Comparison of ENCODE assay signal across 26 cellular contexts in the genomic region with DNA sequence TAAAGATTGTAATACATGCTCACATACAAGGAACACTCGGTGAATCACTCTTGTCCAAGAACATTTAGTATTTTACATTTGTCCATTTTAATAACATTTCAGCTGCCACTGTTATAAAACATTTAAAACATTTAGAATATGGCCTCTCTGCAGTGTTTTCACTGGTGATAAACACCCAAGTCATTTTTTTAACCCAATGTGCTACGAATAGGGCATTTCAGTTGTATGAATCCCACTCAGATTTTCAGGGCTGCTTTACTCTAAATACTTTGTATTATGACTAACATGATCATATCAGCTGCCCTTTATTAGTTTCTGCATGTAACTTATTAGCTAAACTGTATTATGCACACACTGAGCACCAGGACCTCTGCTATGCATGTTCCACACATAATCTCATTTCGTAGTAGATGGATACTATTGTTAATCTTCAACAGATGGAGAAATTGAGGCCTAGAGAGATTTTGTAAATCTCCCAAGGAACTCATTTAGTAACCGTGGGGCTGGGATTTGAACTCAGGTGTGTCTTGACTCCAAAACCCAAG.
"Had no signal": no experiment of that assay in that cellular context is flagged by ENCODE, and none has a peak within 500 bp of the region (broad histone marks: within the 10 kb centered on the region; RNA-seq: fewer than 3 reads in every experiment).

No MANE protein-coding gene starts in this region.

- H3K9me3 ChIP-seq: testis, transverse colon had no signal

- H3K4me3 ChIP-seq: testis, transverse colon had no signal

- H3K27me3 Mint-ChIP-seq: activated CD4-positive, alpha-beta memory T cell treated with anti-CD3 and anti-CD28 coated beads, Interleukin-2, amount 10 ng/mL, durations not matched to agents 7 days and 5 days; activated CD4-positive, alpha-beta T cell treated with anti-CD3 and anti-CD28 coated beads, Interleukin-2, amount 10 ng/mL, durations not matched to agents 7 days and 5 days; activated naive CD4-positive, alpha-beta T cell treated with anti-CD3 and anti-CD28 coated beads, Interleukin-2, amount 10 ng/mL, durations not matched to agents 7 days and 5 days; activated naive CD8-positive, alpha-beta T cell treated with anti-CD3 and anti-CD28 coated beads, Interleukin-2, amount 10 ng/mL, durations not matched to agents 7 days and 5 days; activated T-cell treated with anti-CD3 and anti-CD28 coated beads, Interleukin-2, amount 50 U/mL, for 24 hours; central memory CD8-positive, alpha-beta T cell; memory B cell had no signal

- H3K36me3 ChIP-seq: transverse colon had no signal

- DNase-seq: activated CD4-positive, alpha-beta memory T cell treated with anti-CD3 and anti-CD28 coated beads, Interleukin-2, amount 10 ng/mL, durations not matched to agents 7 days and 5 days; activated CD4-positive, alpha-beta T cell treated with anti-CD3 and anti-CD28 coated beads for 1 hour; activated CD4-positive, alpha-beta T cell treated with anti-CD3 and anti-CD28 coated beads, Interleukin-2, amount 10 ng/mL, durations not matched to agents 7 days and 5 days; activated CD8-positive, alpha-beta memory T cell treated with anti-CD3 and anti-CD28 coated beads, Interleukin-2, amount 50 U/mL, for 48 hours; activated gamma-delta T cell; activated naive CD4-positive, alpha-beta T cell treated with anti-CD3 and anti-CD28 coated beads, Interleukin-2, amount 10 ng/mL, durations not matched to agents 7 days and 5 days; activated naive CD8-positive, alpha-beta T cell treated with anti-CD3 and anti-CD28 coated beads, Interleukin-2, amount 10 ng/mL, durations not matched to agents 7 days and 5 days; activated T-cell treated with anti-CD3 and anti-CD28 coated beads, Interleukin-2, amount 50 U/mL, for 24 hours; amniotic stem cell; effector CD8-positive, alpha-beta T cell; glutamatergic neuron; kidney; midbrain; naive thymus-derived CD4-positive, alpha-beta T cell; nucleus accumbens; right cardiac atrium; stimulated activated CD4-positive, alpha-beta T cell treated with anti-CD3 and anti-CD28 coated beads, Interleukin-2, amount 100 ng/mL, for 48 hours; stimulated activated naive CD8-positive, alpha-beta T cell treated with anti-CD3 and anti-CD28 coated beads, Interleukin-15, Interleukin-2, amounts not matched to agents 100 U/mL and 50 U/mL, for 24 hours; T-helper 9 cell; testis; transverse colon had no signal

- H3K9me3 Mint-ChIP-seq: activated CD4-positive, alpha-beta memory T cell treated with anti-CD3 and anti-CD28 coated beads, Interleukin-2, amount 10 ng/mL, durations not matched to agents 7 days and 5 days; activated CD4-positive, alpha-beta T cell treated with anti-CD3 and anti-CD28 coated beads, Interleukin-2, amount 10 ng/mL, durations not matched to agents 7 days and 5 days; activated naive CD4-positive, alpha-beta T cell treated with anti-CD3 and anti-CD28 coated beads, Interleukin-2, amount 10 ng/mL, durations not matched to agents 7 days and 5 days; activated naive CD8-positive, alpha-beta T cell treated with anti-CD3 and anti-CD28 coated beads, Interleukin-2, amount 10 ng/mL, durations not matched to agents 7 days and 5 days; activated T-cell treated with anti-CD3 and anti-CD28 coated beads, Interleukin-2, amount 50 U/mL, for 24 hours; central memory CD8-positive, alpha-beta T cell; memory B cell; neural crest cell; WTC11 had no signal

- H3K27ac ChIP-seq: epithelial cell of prostate, testis, transverse colon had no signal

- H3K4me3 Mint-ChIP-seq: activated CD4-positive, alpha-beta memory T cell treated with anti-CD3 and anti-CD28 coated beads, Interleukin-2, amount 10 ng/mL, durations not matched to agents 7 days and 5 days; activated CD4-positive, alpha-beta T cell treated with anti-CD3 and anti-CD28 coated beads, Interleukin-2, amount 10 ng/mL, durations not matched to agents 7 days and 5 days; activated naive CD4-positive, alpha-beta T cell treated with anti-CD3 and anti-CD28 coated beads, Interleukin-2, amount 10 ng/mL, durations not matched to agents 7 days and 5 days; activated naive CD8-positive, alpha-beta T cell treated with anti-CD3 and anti-CD28 coated beads, Interleukin-2, amount 10 ng/mL, durations not matched to agents 7 days and 5 days; activated T-cell treated with anti-CD3 and anti-CD28 coated beads, Interleukin-2, amount 50 U/mL, for 24 hours; central memory CD8-positive, alpha-beta T cell; memory B cell; naive thymus-derived CD4-positive, alpha-beta T cell; neural crest cell; WTC11 had no signal

- H3K4me1 Mint-ChIP-seq: activated CD4-positive, alpha-beta memory T cell treated with anti-CD3 and anti-CD28 coated beads, Interleukin-2, amount 10 ng/mL, durations not matched to agents 7 days and 5 days; activated CD4-positive, alpha-beta T cell treated with anti-CD3 and anti-CD28 coated beads, Interleukin-2, amount 10 ng/mL, durations not matched to agents 7 days and 5 days; activated naive CD4-positive, alpha-beta T cell treated with anti-CD3 and anti-CD28 coated beads, Interleukin-2, amount 10 ng/mL, durations not matched to agents 7 days and 5 days; activated naive CD8-positive, alpha-beta T cell treated with anti-CD3 and anti-CD28 coated beads, Interleukin-2, amount 10 ng/mL, durations not matched to agents 7 days and 5 days; central memory CD8-positive, alpha-beta T cell; memory B cell; naive thymus-derived CD4-positive, alpha-beta T cell; neural crest cell had no signal

- H3K27ac Mint-ChIP-seq: activated CD4-positive, alpha-beta memory T cell treated with anti-CD3 and anti-CD28 coated beads, Interleukin-2, amount 10 ng/mL, durations not matched to agents 7 days and 5 days; activated CD4-positive, alpha-beta T cell treated with anti-CD3 and anti-CD28 coated beads, Interleukin-2, amount 10 ng/mL, durations not matched to agents 7 days and 5 days; activated naive CD4-positive, alpha-beta T cell treated with anti-CD3 and anti-CD28 coated beads, Interleukin-2, amount 10 ng/mL, durations not matched to agents 7 days and 5 days; activated naive CD8-positive, alpha-beta T cell treated with anti-CD3 and anti-CD28 coated beads, Interleukin-2, amount 10 ng/mL, durations not matched to agents 7 days and 5 days; activated T-cell treated with anti-CD3 and anti-CD28 coated beads, Interleukin-2, amount 50 U/mL, for 24 hours; memory B cell; naive thymus-derived CD4-positive, alpha-beta T cell; WTC11 had no signal

- H3K27me3 ChIP-seq: testis, transverse colon had no signal

- H3K4me1 ChIP-seq: testis, transverse colon had no signal

- H3K36me3 Mint-ChIP-seq: activated naive CD4-positive, alpha-beta T cell treated with anti-CD3 and anti-CD28 coated beads, Interleukin-2, amount 10 ng/mL, durations not matched to agents 7 days and 5 days; activated naive CD8-positive, alpha-beta T cell treated with anti-CD3 and anti-CD28 coated beads, Interleukin-2, amount 10 ng/mL, durations not matched to agents 7 days and 5 days; memory B cell; naive thymus-derived CD4-positive, alpha-beta T cell; WTC11 had no signal
